In the genomic region with DNA sequence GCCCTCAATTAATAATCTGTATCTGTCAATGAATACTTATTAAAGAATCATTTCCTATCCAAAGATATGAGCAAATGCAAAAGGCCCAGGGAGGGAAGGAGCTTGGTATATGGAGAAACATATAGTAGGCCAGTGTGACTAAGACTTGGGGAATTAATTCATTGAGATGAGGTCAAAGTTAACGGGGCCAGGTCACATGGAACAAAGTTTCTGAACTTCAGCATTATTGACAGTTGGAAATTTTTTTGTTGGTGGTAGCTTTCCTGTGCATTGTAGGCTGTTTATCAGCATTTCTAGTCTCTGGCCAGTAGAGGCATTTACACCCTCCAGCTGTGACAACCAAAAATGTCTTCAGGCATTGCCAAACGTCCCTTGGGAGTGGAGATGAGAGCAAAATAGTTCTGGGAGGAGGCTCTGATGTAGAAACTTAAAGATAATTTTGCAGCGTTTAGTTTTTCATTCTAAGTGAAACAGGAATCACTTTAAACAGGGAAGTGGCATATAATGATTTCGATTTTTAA, we compare ENCODE assay signal across 16 cellular contexts.
DNase-seq lines count a peak whose midpoint lies in the region; ATAC-seq, FAIRE-seq and TF ChIP-seq lines count a peak whose summit lies in the region.
"Had no signal": no experiment of that assay in that cellular context is flagged by ENCODE, and none has a peak within 500 bp of the region (broad histone marks: within the 10 kb centered on the region; RNA-seq: fewer than 3 reads in every experiment).

No MANE protein-coding gene starts in this region.

- H3K27me3 Mint-ChIP-seq in chondrocyte (ENCODE audit: low read depth), result no peaks in the 10 kb centered on the region

- no peak overlapping the region for H3K27ac ChIP-seq in small intestine (ENCODE audit: low read depth in 1 of 2, low read length in 1 of 2)
- H3K27ac ChIP-seq: VCaP had no signal

- ATAC-seq in HG03521 (IDR thresholded peaks at IDR 0.05; ENCODE audit: unreplicated experiment) (peak; percentile 50), HG03460 (IDR thresholded peaks at IDR 0.05; ENCODE audit: unreplicated experiment) (no peak)
- ATAC-seq: activated T-cell treated with anti-CD3 and anti-CD28 coated beads, Interleukin-2, amount 50 U/mL, for 4 hours; Panc1 had no signal

- peaks cover 0 to 4% of the 10 kb centered on the region in 2 donors for H3K36me3 ChIP-seq in small intestine (ENCODE audit: control insufficient read depth in 2 of 2, insufficient read depth in 2 of 2, low read length in 2 of 2)

- H3K27ac Mint-ChIP-seq in chondrocyte (ENCODE audit: unreplicated experiment), result no peak overlapping the region

- WGBS in small intestine, 3 donors, result 55 to 65% (median 57%) methylated on average over 4 of the region's 4 CpGs

- H3K4me1 ChIP-seq in small intestine (ENCODE audit: control insufficient read depth in 2 of 2, insufficient read depth in 1 of 2, low read depth in 1 of 2, low read length in 1 of 2), result no peaks in the 10 kb centered on the region

- H3K9me3 Mint-ChIP-seq in chondrocyte (ENCODE audit: low read depth), result no peaks in the 10 kb centered on the region
- H3K9me3 Mint-ChIP-seq: activated T-cell treated with anti-CD3 and anti-CD28 coated beads, Interleukin-2, amount 50 U/mL, for 4 hours had no signal

- peaks cover 2% of the 10 kb centered on the region for H3K36me3 Mint-ChIP-seq in chondrocyte (ENCODE audit: low read depth)

- no peak for FAIRE-seq in small intestine (lab: Jason Lieb, UNC)
- FAIRE-seq: kidney had no signal

- no peaks in the 10 kb centered on the region for H3K27me3 ChIP-seq in small intestine (ENCODE audit: control insufficient read depth in 2 of 2, insufficient read depth in 2 of 2, low read length in 2 of 2)

- peak; percentile 40 for TF ChIP-seq CTCF in chondrocyte (IDR thresholded peaks at IDR 0.05)

- H3K9me3 ChIP-seq in small intestine (ENCODE audit: control insufficient read depth, low read depth), result no peaks in the 10 kb centered on the region

- H3K4me3 Mint-ChIP-seq in chondrocyte (ENCODE audit: unreplicated experiment), result no peak overlapping the region
- H3K4me3 Mint-ChIP-seq: activated T-cell treated with anti-CD3 and anti-CD28 coated beads, Interleukin-2, amount 50 U/mL, for 4 hours; neural crest cell had no signal

- DNase-seq in SKM-1 treated with dmso at 0.1 percent for 144 hours (lab: John Stamatoyannopoulos, UW; ENCODE audit: unreplicated experiment), result peak; percentile 2
- no peak for DNase-seq in SKM-1 (lab: John Stamatoyannopoulos, UW; ENCODE audit: unreplicated experiment)
- no peak for DNase-seq in chondrocyte (ENCODE audit: low spot score)
- peak; percentile 22 for DNase-seq in small intestine
- no peak for DNase-seq in NCI-H2107 treated with DMSO at 0.1 percent for 48 hours (lab: John Stamatoyannopoulos, UW; ENCODE audit: unreplicated experiment)
- DNase-seq in NK-92 treated with Interleukin-12 subunit alpha and Interleukin-12 subunit beta, amount 100 ng/mL, for 24 hours (lab: John Stamatoyannopoulos, UW), result no peak
- DNase-seq: activated T-cell treated with anti-CD3 and anti-CD28 coated beads, Interleukin-2, amount 50 U/mL, for 4 hours; DMS153; kidney; NCI-H2081; stimulated activated naive CD4-positive, alpha-beta T cell had no signal

- no peak overlapping the region for H3K4me3 ChIP-seq in small intestine (ENCODE audit: low read depth in 1 of 2, low read length in 2 of 2)

- peaks cover 47% of the 10 kb centered on the region for H3K4me1 Mint-ChIP-seq in chondrocyte (ENCODE audit: low read depth)

Comparison
In these comparisons a context has a peak if more than half of its experiments do, and no peak if none do; other contexts are left out.
1. DNase-seq: peak in SKM-1 treated with dmso at 0.1 percent for 144 hours (single experiment) and small intestine (single experiment); none in SKM-1 (single experiment), chondrocyte (single experiment), NCI-H2107 treated with DMSO at 0.1 percent for 48 hours (single experiment) and NK-92 treated with Interleukin-12 subunit alpha and Interleukin-12 subunit beta, amount 100 ng/mL, for 24 hours (single experiment).